11 cellular contexts compared by ENCODE assay signal in the genomic region with DNA sequence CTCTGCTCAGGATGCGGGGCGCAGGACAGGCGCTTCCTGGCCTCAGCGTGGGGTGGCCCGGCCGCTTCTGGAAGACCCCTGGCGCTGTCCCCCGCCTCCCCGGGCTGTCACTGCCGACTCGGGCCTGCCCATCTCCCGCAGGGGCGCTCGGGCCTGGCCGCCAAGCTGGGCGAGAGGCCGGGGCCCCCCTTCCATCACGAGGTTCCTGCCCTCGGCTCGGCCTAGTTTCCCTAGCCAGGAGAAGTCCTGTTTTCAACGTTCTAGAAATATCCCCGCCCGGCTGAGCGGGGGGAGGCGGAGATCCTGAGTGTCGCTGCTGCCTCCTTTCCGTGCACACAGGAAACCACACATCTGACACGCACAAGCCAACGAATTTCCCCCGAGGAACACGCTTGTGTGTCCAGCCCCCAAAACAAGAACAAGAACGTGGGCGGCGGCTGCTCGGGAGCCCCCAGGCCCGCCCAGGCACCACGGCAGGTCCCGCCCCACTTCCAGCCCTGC. TPM values are rescaled to one million over a fixed set of nuclear protein-coding genes. Genes with fewer than 3 reads are reported as not detected.
DNase-seq lines count a peak whose midpoint lies in the region; ATAC-seq and TF ChIP-seq lines count a peak whose summit lies in the region.
"Had no signal": no experiment of that assay in that cellular context is flagged by ENCODE, and none has a peak within 500 bp of the region (broad histone marks: within the 10 kb centered on the region; RNA-seq: fewer than 3 reads in every experiment).

No MANE protein-coding gene starts in this region.

- ATAC-seq in activated B cell treated with CpG ODN at 0.5 μM for 24 hours (ENCODE audit: low read depth): peak; percentile 61
- ATAC-seq in sciatic nerve: peak; percentile 4
- ATAC-seq in GM18867 (IDR thresholded peaks at IDR 0.05; ENCODE audit: unreplicated experiment): no peak

- DNase-seq in GDM1 (lab: John Stamatoyannopoulos, UW) (peak; percentile 39), activated B cell treated with CpG ODN at 0.5 μM for 24 hours (no peak), chondrocyte (ENCODE audit: low spot score) (peak; percentile 83), sciatic nerve (ENCODE audit: low spot score) (no peak), NCI-H1417 (lab: John Stamatoyannopoulos, UW) (no peak), COR-L47 (lab: John Stamatoyannopoulos, UW) (no peak), mesothelial cell of epicardium (ENCODE audit: low spot score in 2 of 2, unreplicated experiment in 2 of 2) (no peak)
- DNase-seq: SHP77 had no signal

- POLR2A ChIA-PET in activated B cell treated with CpG ODN at 0.5 μM for 24 hours (lab: Charles Lee): interaction anchor here (1.2 kb wide), 1 partner anchor 16 kb away, joined by 3 read pairs; no protein-coding TSS in a partner anchor

- CTCF ChIA-PET in activated B cell treated with CpG ODN at 0.5 μM for 24 hours (lab: Charles Lee): interaction anchor here (1.0 to 1.2 kb wide), 2 partner anchors 10 to 165 kb away, joined by 3 to 4 read pairs; no protein-coding TSS in a partner anchor

- intact Hi-C loops in activated B cell treated with CpG ODN at 0.5 μM for 24 hours (cut with micrococcal nuclease) (no loop called here), sciatic nerve (cut with DNase I) (no loop called here)

- TF ChIP-seq CTCF in activated B cell treated with CpG ODN at 0.5 μM for 24 hours (IDR thresholded peaks at IDR 0.05) (no peak), chondrocyte (IDR thresholded peaks at IDR 0.05) (no peak), mesothelial cell of epicardium (IDR thresholded peaks at IDR 0.05; ENCODE audit: unreplicated experiment) (no peak)

- H3K27ac Mint-ChIP-seq in activated B cell treated with CpG ODN at 0.5 μM for 24 hours: no peak overlapping the region
- no peak overlapping the region for H3K27ac Mint-ChIP-seq in chondrocyte (ENCODE audit: unreplicated experiment)
- H3K27ac Mint-ChIP-seq in mesothelial cell of epicardium: no peak overlapping the region
- H3K27ac Mint-ChIP-seq: nephron had no signal

- H3K9me3 Mint-ChIP-seq in activated B cell treated with CpG ODN at 0.5 μM for 24 hours (no peaks in the 10 kb centered on the region), chondrocyte (ENCODE audit: low read depth) (peaks cover 13% of the 10 kb centered on the region), mesothelial cell of epicardium (peaks cover 10% of the 10 kb centered on the region)

- H3K4me1 Mint-ChIP-seq in activated B cell treated with CpG ODN at 0.5 μM for 24 hours (peaks cover 11% of the 10 kb centered on the region), chondrocyte (ENCODE audit: low read depth) (no peaks in the 10 kb centered on the region), mesothelial cell of epicardium (no peaks in the 10 kb centered on the region)
- H3K4me1 Mint-ChIP-seq: nephron had no signal

- H3K4me3 Mint-ChIP-seq in activated B cell treated with CpG ODN at 0.5 μM for 24 hours (peak overlapping the region; percentile 78), chondrocyte (ENCODE audit: unreplicated experiment) (no peak overlapping the region), mesothelial cell of epicardium (no peak overlapping the region)
- H3K4me3 Mint-ChIP-seq: nephron had no signal

- no peaks in the 10 kb centered on the region for H3K36me3 Mint-ChIP-seq in activated B cell treated with CpG ODN at 0.5 μM for 24 hours (ENCODE audit: low read depth)
- peaks cover 7% of the 10 kb centered on the region for H3K36me3 Mint-ChIP-seq in chondrocyte (ENCODE audit: low read depth)
- H3K36me3 Mint-ChIP-seq in mesothelial cell of epicardium: peaks cover 2% of the 10 kb centered on the region

- H3K27me3 Mint-ChIP-seq in activated B cell treated with CpG ODN at 0.5 μM for 24 hours: peaks cover 19% of the 10 kb centered on the region
- H3K27me3 Mint-ChIP-seq in chondrocyte (ENCODE audit: low read depth): peaks cover 13% of the 10 kb centered on the region
- peaks cover 18% of the 10 kb centered on the region for H3K27me3 Mint-ChIP-seq in mesothelial cell of epicardium (ENCODE audit: low read depth)

RNA-seq across cellular contexts. Expression of a gene that starts 33.7 kb away (rescaled TPM):
- 98.3 and 111 TPM in 2 replicates for total RNA-seq in activated B cell treated with CpG ODN at 0.5 μM for 24 hours
- 35.7 to 61.2 TPM (median 59.7 TPM) in 3 replicates for total RNA-seq in chondrocyte
- total RNA-seq in sciatic nerve: 36.2 TPM
- 35.6 to 40.9 TPM (median 36.2 TPM) in 3 replicates for total RNA-seq in mesothelial cell of epicardium

RNA-seq across cellular contexts. Expression of a gene that starts 52.7 kb away (rescaled TPM):
- total RNA-seq in activated B cell treated with CpG ODN at 0.5 μM for 24 hours (0.07 TPM in 1 of 2 replicates, not detected in the other), chondrocyte (0.05 TPM in 1 of 3 replicates, not detected in the others), sciatic nerve (0.98 TPM), mesothelial cell of epicardium (0.11 to 0.22 TPM (median 0.20 TPM) in 3 replicates)
- total RNA-seq: vagina had no signal

Comparison
In these comparisons a context has a peak if more than half of its experiments do, and no peak if none do; other contexts are left out.
1. DNase-seq: peak in GDM1 (single experiment) and chondrocyte (single experiment); none in activated B cell treated with CpG ODN at 0.5 μM for 24 hours (single experiment), sciatic nerve (single experiment), NCI-H1417 (0 of 3), COR-L47 (single experiment) and mesothelial cell of epicardium (0 of 2).